1 cellular context compared by ENCODE assay signal in the genomic region with DNA sequence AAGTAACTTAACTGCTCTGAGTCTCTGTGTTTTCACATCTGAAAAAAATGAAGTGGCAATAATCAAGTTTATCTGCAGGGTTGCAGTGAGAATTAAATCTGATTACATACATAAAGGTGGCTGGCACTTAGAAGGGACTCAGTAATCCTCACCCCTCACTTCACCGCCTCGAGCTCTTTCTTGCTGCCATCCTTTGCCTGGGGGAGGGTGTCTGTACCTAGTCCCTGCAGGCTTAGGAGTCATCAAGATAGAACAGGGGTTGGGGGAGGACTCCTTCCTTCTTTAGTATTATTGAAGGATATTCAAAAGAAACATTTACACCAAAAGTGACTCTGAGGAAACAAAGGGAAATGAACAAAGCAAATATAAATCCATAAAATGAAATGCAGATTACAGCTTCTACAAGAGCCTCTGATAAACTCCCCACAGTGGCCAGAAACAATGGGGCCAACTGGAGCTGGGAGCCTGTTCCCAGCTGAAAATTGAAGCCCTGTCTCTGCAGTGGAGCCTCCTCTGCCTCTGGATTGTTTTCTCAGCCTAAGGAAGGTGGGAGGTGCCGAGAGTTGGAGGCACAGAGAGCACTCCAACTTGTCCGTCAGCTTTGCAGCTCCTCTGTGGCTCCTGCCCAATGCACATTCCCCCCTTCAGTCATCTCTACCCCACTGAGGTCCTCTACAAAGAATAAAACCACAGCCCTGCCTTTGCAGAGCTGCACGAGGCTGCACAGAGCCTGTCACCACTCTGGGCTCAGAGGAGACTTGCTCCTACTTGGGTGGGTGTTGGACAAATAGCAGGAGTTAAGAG.
TF ChIP-seq lines count a peak whose summit lies in the region.

No MANE protein-coding gene starts in this region.

TF ChIP-seq in GM23338, 12 proteins besides CTCF, POLR2A, EP300 and RAD21 (continued from another document):
- TF ChIP-seq, protein P1, sequence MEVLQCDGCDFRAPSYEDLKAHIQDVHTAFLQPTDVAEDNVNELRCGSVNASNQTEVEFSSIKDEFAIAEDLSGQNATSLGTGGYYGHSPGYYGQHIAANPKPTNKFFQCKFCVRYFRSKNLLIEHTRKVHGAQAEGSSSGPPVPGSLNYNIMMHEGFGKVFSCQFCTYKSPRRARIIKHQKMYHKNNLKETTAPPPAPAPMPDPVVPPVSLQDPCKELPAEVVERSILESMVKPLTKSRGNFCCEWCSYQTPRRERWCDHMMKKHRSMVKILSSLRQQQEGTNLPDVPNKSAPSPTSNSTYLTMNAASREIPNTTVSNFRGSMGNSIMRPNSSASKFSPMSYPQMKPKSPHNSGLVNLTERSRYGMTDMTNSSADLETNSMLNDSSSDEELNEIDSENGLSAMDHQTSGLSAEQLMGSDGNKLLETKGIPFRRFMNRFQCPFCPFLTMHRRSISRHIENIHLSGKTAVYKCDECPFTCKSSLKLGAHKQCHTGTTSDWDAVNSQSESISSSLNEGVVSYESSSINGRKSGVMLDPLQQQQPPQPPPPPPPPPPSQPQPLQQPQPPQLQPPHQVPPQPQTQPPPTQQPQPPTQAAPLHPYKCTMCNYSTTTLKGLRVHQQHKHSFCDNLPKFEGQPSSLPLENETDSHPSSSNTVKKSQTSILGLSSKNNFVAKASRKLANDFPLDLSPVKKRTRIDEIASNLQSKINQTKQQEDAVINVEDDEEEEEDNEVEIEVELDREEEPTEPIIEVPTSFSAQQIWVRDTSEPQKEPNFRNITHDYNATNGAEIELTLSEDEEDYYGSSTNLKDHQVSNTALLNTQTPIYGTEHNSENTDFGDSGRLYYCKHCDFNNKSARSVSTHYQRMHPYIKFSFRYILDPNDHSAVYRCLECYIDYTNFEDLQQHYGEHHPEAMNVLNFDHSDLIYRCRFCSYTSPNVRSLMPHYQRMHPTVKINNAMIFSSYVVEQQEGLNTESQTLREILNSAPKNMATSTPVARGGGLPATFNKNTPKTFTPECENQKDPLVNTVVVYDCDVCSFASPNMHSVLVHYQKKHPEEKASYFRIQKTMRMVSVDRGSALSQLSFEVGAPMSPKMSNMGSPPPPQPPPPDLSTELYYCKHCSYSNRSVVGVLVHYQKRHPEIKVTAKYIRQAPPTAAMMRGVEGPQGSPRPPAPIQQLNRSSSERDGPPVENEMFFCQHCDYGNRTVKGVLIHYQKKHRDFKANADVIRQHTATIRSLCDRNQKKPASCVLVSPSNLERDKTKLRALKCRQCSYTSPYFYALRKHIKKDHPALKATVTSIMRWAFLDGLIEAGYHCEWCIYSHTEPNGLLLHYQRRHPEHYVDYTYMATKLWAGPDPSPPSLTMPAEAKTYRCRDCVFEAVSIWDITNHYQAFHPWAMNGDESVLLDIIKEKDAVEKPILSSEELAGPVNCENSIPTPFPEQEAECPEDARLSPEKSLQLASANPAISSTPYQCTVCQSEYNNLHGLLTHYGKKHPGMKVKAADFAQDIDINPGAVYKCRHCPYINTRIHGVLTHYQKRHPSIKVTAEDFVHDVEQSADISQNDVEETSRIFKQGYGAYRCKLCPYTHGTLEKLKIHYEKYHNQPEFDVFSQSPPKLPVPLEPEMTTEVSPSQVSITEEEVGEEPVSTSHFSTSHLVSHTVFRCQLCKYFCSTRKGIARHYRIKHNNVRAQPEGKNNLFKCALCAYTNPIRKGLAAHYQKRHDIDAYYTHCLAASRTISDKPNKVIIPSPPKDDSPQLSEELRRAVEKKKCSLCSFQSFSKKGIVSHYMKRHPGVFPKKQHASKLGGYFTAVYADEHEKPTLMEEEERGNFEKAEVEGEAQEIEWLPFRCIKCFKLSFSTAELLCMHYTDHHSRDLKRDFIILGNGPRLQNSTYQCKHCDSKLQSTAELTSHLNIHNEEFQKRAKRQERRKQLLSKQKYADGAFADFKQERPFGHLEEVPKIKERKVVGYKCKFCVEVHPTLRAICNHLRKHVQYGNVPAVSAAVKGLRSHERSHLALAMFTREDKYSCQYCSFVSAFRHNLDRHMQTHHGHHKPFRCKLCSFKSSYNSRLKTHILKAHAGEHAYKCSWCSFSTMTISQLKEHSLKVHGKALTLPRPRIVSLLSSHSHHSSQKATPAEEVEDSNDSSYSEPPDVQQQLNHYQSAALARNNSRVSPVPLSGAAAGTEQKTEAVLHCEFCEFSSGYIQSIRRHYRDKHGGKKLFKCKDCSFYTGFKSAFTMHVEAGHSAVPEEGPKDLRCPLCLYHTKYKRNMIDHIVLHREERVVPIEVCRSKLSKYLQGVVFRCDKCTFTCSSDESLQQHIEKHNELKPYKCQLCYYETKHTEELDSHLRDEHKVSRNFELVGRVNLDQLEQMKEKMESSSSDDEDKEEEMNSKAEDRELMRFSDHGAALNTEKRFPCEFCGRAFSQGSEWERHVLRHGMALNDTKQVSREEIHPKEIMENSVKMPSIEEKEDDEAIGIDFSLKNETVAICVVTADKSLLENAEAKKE (CRISPR knock-in tag; IDR thresholded peaks at IDR 0.05): no peak
